Comparison of ENCODE assay signal across 8 cellular contexts in genomic region chr6:3179945-3180344, GRCh38. TPM values are rescaled to one million over a fixed set of nuclear protein-coding genes. Genes with fewer than 3 reads are reported as not detected.
DNase-seq lines count a peak whose midpoint lies in the region; ATAC-seq, FAIRE-seq and TF ChIP-seq lines count a peak whose summit lies in the region.
"Not testable (repeated sequence)": the region's sequence is repeated elsewhere in the genome, so short reads cannot be mapped to it uniquely, and the experiment has no call there.

No MANE protein-coding gene starts in this region.

- FAIRE-seq in pancreas (lab: Jason Lieb, UNC): not testable (repeated sequence)

- not testable (repeated sequence) for H3K4me1 Mint-ChIP-seq in activated T-helper 1 cell treated with anti-CD3 and anti-CD28 coated beads, Interleukin-12 subunit alpha, Interleukin-12 subunit beta, Interleukin-2, Interleukin-4 antibody, amounts not matched to agents 30 ng/mL and 10 ng/mL and 1 ng/mL, durations not matched to agents 14 hours and 24 hours and 36 hours (ENCODE audit: low read depth); chondrocyte (ENCODE audit: low read depth); memory B cell

- WGBS in gastroesophageal sphincter (ENCODE audit: low coverage in 1 of 2), 2 donors: 81% methylated on average over 3 of the region's 8 CpGs; no CpG with 5 or more reads in 1 of the 2 donors
- WGBS in pancreas, 2 donors: 22 to 51% methylated on average over 2 to 6 of the region's 8 CpGs
- WGBS in upper lobe of left lung, 2 donors: 73% methylated on average over 3 of the region's 8 CpGs; no CpG with 5 or more reads in 1 of the 2 donors

- H3K27ac ChIP-seq in Panc1 (ENCODE audit: low read length); pancreas; upper lobe of left lung: not testable (repeated sequence)
- peak overlapping the region in 1 of 4 donors; percentile 64 for H3K27ac ChIP-seq in gastroesophageal sphincter

- ATAC-seq in Panc1 (peak; percentile 62; the same call in 1 of the 2 replicates), pancreas (peak; percentile 56 to 76 (median 70)), upper lobe of left lung (ENCODE audit: low FRiP score in 2 of 2) (peak; percentile 28 to 41)
- ATAC-seq in gastroesophageal sphincter; memory B cell (ENCODE audit: low read depth): not testable (repeated sequence)

- DNase-seq in EH (ENCODE audit: low read depth): peak; percentile 23
- DNase-seq in Panc1 (ENCODE audit: low read depth, low spot score); activated T-helper 1 cell treated with anti-CD3 and anti-CD28 coated beads, Interleukin-12 subunit alpha, Interleukin-12 subunit beta, Interleukin-2, Interleukin-4 antibody, amounts not matched to agents 30 ng/mL and 10 ng/mL and 1 ng/mL, durations not matched to agents 14 hours and 24 hours and 36 hours (ENCODE audit: low spot score); chondrocyte (ENCODE audit: low spot score); memory B cell (ENCODE audit: low spot score in 2 of 2); upper lobe of left lung: not testable (repeated sequence)
- DNase-seq in pancreas: peak in 1 of 6 donors; percentile 33

- not testable (repeated sequence) for TF ChIP-seq POLR2A in gastroesophageal sphincter (IDR thresholded peaks at IDR 0.05); upper lobe of left lung (IDR thresholded peaks at IDR 0.05)

- TF ChIP-seq EP300 in gastroesophageal sphincter (IDR thresholded peaks at IDR 0.05); upper lobe of left lung (IDR thresholded peaks at IDR 0.05): not testable (repeated sequence)

- not testable (repeated sequence) for H3K27me3 ChIP-seq in Panc1 (ENCODE audit: control insufficient read depth, insufficient read depth, low read length); gastroesophageal sphincter; pancreas; upper lobe of left lung

- H3K4me1 ChIP-seq in Panc1 (ENCODE audit: control insufficient read depth, insufficient read depth, low read length); gastroesophageal sphincter; pancreas; upper lobe of left lung: not testable (repeated sequence)

- peak overlapping the region; percentile 71 for H3K27ac Mint-ChIP-seq in activated T-helper 1 cell treated with anti-CD3 and anti-CD28 coated beads, Interleukin-12 subunit alpha, Interleukin-12 subunit beta, Interleukin-2, Interleukin-4 antibody, amounts not matched to agents 30 ng/mL and 10 ng/mL and 1 ng/mL, durations not matched to agents 14 hours and 24 hours and 36 hours
- not testable (repeated sequence) for H3K27ac Mint-ChIP-seq in chondrocyte (ENCODE audit: unreplicated experiment); memory B cell

- not testable (repeated sequence) for H3K36me3 ChIP-seq in Panc1 (ENCODE audit: control insufficient read depth, insufficient read depth, low read length); gastroesophageal sphincter; pancreas; upper lobe of left lung

- BruUV-seq in Panc1 (replicated peaks; lab: Mats Ljungman, UMichigan): not testable (repeated sequence)

- H3K9me3 Mint-ChIP-seq in activated T-helper 1 cell treated with anti-CD3 and anti-CD28 coated beads, Interleukin-12 subunit alpha, Interleukin-12 subunit beta, Interleukin-2, Interleukin-4 antibody, amounts not matched to agents 30 ng/mL and 10 ng/mL and 1 ng/mL, durations not matched to agents 14 hours and 24 hours and 36 hours; chondrocyte (ENCODE audit: low read depth); memory B cell: not testable (repeated sequence)

- CTCF ChIA-PET in Panc1 (lab: Charles Lee): not testable (repeated sequence)

- POLR2A ChIA-PET in Panc1 (lab: Charles Lee): not testable (repeated sequence)

- H3K27me3 Mint-ChIP-seq in activated T-helper 1 cell treated with anti-CD3 and anti-CD28 coated beads, Interleukin-12 subunit alpha, Interleukin-12 subunit beta, Interleukin-2, Interleukin-4 antibody, amounts not matched to agents 30 ng/mL and 10 ng/mL and 1 ng/mL, durations not matched to agents 14 hours and 24 hours and 36 hours (ENCODE audit: insufficient read depth): peaks cover 16% of the 10 kb centered on the region
- not testable (repeated sequence) for H3K27me3 Mint-ChIP-seq in chondrocyte (ENCODE audit: low read depth); memory B cell

- in situ Hi-C loops in Panc1 (cut with HindIII; ENCODE audit: low pct_unique_long_range_greater_than_20kb, low sequenced_read_pairs): not testable (repeated sequence)

- H3K36me3 Mint-ChIP-seq in activated T-helper 1 cell treated with anti-CD3 and anti-CD28 coated beads, Interleukin-12 subunit alpha, Interleukin-12 subunit beta, Interleukin-2, Interleukin-4 antibody, amounts not matched to agents 30 ng/mL and 10 ng/mL and 1 ng/mL, durations not matched to agents 14 hours and 24 hours and 36 hours (ENCODE audit: low read depth); chondrocyte (ENCODE audit: low read depth); memory B cell: not testable (repeated sequence)

- intact Hi-C loops in Panc1 (cut with micrococcal nuclease; ENCODE audit: unreplicated experiment); activated T-helper 1 cell treated with anti-CD3 and anti-CD28 coated beads, Interleukin-12 subunit alpha, Interleukin-12 subunit beta, Interleukin-2, Interleukin-4 antibody, amounts not matched to agents 30 ng/mL and 10 ng/mL and 1 ng/mL, durations not matched to agents 14 hours and 24 hours and 36 hours (cut with micrococcal nuclease); pancreas (cut with DNase I): not testable (repeated sequence)

- H3K4me3 Mint-ChIP-seq in activated T-helper 1 cell treated with anti-CD3 and anti-CD28 coated beads, Interleukin-12 subunit alpha, Interleukin-12 subunit beta, Interleukin-2, Interleukin-4 antibody, amounts not matched to agents 30 ng/mL and 10 ng/mL and 1 ng/mL, durations not matched to agents 14 hours and 24 hours and 36 hours: peak overlapping the region; percentile 69
- H3K4me3 Mint-ChIP-seq in chondrocyte (ENCODE audit: unreplicated experiment): peak overlapping the region; percentile 77
- peak overlapping the region; percentile 62 for H3K4me3 Mint-ChIP-seq in memory B cell

- not testable (repeated sequence) for H3K9me3 ChIP-seq in Panc1 (ENCODE audit: control insufficient read depth, insufficient read depth, low read depth, low read length); gastroesophageal sphincter; pancreas; upper lobe of left lung

- not testable (repeated sequence) for TF ChIP-seq CTCF in Panc1 (IDR thresholded peaks at IDR 0.05); chondrocyte (IDR thresholded peaks at IDR 0.05); gastroesophageal sphincter (IDR thresholded peaks at IDR 0.05); pancreas (IDR thresholded peaks at IDR 0.05); upper lobe of left lung (IDR thresholded peaks at IDR 0.05)

- H3K4me3 ChIP-seq in Panc1 (ENCODE audit: low read depth in 2 of 2, low read length in 2 of 2); upper lobe of left lung: not testable (repeated sequence)
- H3K4me3 ChIP-seq in gastroesophageal sphincter (peak overlapping the region; percentile 26 to 38), pancreas (peak overlapping the region in 1 of 4 donors; percentile 22)

RNA-seq across cellular contexts. Expression of gene TUBB2A, which starts 22.6 kb away (rescaled TPM):
- total RNA-seq in Panc1 (2021; ENCODE audit: unreplicated experiment) (33.3 TPM), chondrocyte (212 to 290 TPM (median 223 TPM) in 3 replicates), gastroesophageal sphincter (100 to 1,000 TPM in 2 of 4 donors, 10 to 100 TPM in 2; 74.6 to 219 (median 119) TPM), pancreas (10 to 100 TPM; 16.3 to 55.9 (median 20.0) TPM), upper lobe of left lung (10 to 100 TPM in 5 of 6 donors, 1 to 10 TPM in 1; 6.3 to 29.5 (median 15.1) TPM)
- 80.7 TPM for polyA plus RNA-seq in Panc1 (2012; ENCODE audit: insufficient read length)
- 5.2 and 5.6 TPM in 2 replicates for total RNA-seq in activated T-helper 1 cell treated with anti-CD3 and anti-CD28 coated beads, Interleukin-12 subunit alpha, Interleukin-12 subunit beta, Interleukin-2, Interleukin-4 antibody, amounts not matched to agents 30 ng/mL and 10 ng/mL and 1 ng/mL, durations not matched to agents 14 hours and 24 hours and 36 hours
- 10 to 100 TPM; 21.3 to 26.0 TPM for polyA plus RNA-seq in pancreas

RNA-seq across cellular contexts. Expression of gene TUBB2B, which starts 47.5 kb away (rescaled TPM):
- 22.7 TPM for total RNA-seq in Panc1 (2021; ENCODE audit: unreplicated experiment)
- 43.9 TPM for polyA plus RNA-seq in Panc1 (2012; ENCODE audit: insufficient read length)
- total RNA-seq in activated T-helper 1 cell treated with anti-CD3 and anti-CD28 coated beads, Interleukin-12 subunit alpha, Interleukin-12 subunit beta, Interleukin-2, Interleukin-4 antibody, amounts not matched to agents 30 ng/mL and 10 ng/mL and 1 ng/mL, durations not matched to agents 14 hours and 24 hours and 36 hours: 0.20 and 0.57 TPM in 2 replicates
- 109 to 119 TPM (median 117 TPM) in 3 replicates for total RNA-seq in chondrocyte
- 10 to 100 TPM; 11.5 to 42.8 (median 14.6) TPM for total RNA-seq in gastroesophageal sphincter
- 10 to 100 TPM in 2 of 6 donors, 1 to 10 TPM in 4; 1.9 to 17.6 (median 5.7) TPM for total RNA-seq in pancreas
- polyA plus RNA-seq in pancreas: 1 to 10 TPM; 3.8 to 6.1 TPM
- 1 to 10 TPM in 4 of 6 donors, under 1 TPM in 1, not detected in 1; 0.67 to 4.1 (median 1.7) TPM for total RNA-seq in upper lobe of left lung
